ENCODE assay signal across 1 cellular context in genomic region chr14:55075628-55076027, GRCh38.
TF ChIP-seq lines count a peak whose summit lies in the region.

No MANE protein-coding gene starts in this region.

TF ChIP-seq in IMR-90, 13 proteins besides CTCF, POLR2A, EP300 and RAD21:
- TF ChIP-seq MAFK (IDR thresholded peaks at IDR 0.05; ENCODE audit: low read depth, low read length) (peak; percentile 30; the same call in 1 of the 2 replicates), CEBPB (IDR thresholded peaks at IDR 0.05; ENCODE audit: low read depth, low read length) (no peak)
